In the genomic region with DNA sequence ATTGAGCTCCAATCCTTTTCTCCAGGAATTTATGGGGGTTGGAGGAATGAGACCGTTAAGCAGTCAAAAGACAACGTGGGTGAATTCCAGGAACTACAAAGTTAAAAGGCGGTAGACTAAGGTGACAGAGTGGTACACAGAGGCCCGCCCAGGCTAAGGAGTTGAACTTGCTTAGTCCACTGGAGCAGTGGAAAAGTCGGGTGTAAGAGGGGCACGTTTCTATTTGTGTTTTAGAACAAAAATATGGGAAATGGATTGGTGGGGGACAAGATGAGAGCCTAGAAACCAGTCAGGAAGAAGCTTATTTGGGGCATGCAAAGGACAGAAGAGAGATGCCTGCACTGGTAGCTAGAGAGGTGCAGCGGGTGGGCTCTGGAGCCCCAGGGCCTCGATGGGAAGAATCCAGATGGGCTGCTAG, we compare ENCODE assay signal across 8 cellular contexts. TPM values are rescaled to one million over a fixed set of nuclear protein-coding genes. Genes with fewer than 3 reads are reported as not detected.
A peak's percentile ranks its signal among the peaks of the same experiment; 100 is the strongest.
DNase-seq lines count a peak whose midpoint lies in the region; ATAC-seq, FAIRE-seq and TF ChIP-seq lines count a peak whose summit lies in the region.

No MANE protein-coding gene starts in this region.

- no peak overlapping the region for H3T11ph ChIP-seq in H9 (ENCODE audit: low read length)

- H3K18ac ChIP-seq in H9 (ENCODE audit: insufficient read length, low read depth, low read length) = no peak overlapping the region
- H3K18ac ChIP-seq in mesenchymal stem cell (ENCODE audit: low read depth in 1 of 2, low read length in 2 of 2) = no peak overlapping the region

- H2BK15ac ChIP-seq in H9 (ENCODE audit: low read depth, low read length) (no peak overlapping the region), mesenchymal stem cell (ENCODE audit: low read depth, poor library complexity, severe bottlenecking) (no peak overlapping the region)

- H3K27ac ChIP-seq in A549 = peak overlapping the region; percentile 96
- no peak overlapping the region for H3K27ac ChIP-seq in H9 (ENCODE audit: insufficient read length, low read depth, low read length)
- H3K27ac ChIP-seq in mesenchymal stem cell (ENCODE audit: low read length, poor library complexity, severe bottlenecking) = no peak overlapping the region

- no peak overlapping the region for H3K23ac ChIP-seq in H9 (ENCODE audit: insufficient read length, low read depth, low read length)
- no peak overlapping the region for H3K23ac ChIP-seq in mesenchymal stem cell (ENCODE audit: low read length in 2 of 2)

- H3K4me1 Mint-ChIP-seq in H9 = peaks cover 25 to 28% of the 10 kb centered on the region in 2 experiments
- peaks cover 25% of the 10 kb centered on the region for H3K4me1 Mint-ChIP-seq in activated CD8-positive, alpha-beta T cell treated with anti-CD3 and anti-CD28 coated beads, Interleukin-2, amount 10 ng/mL, durations not matched to agents 7 days and 5 days (ENCODE audit: low read depth)

- H2BK5ac ChIP-seq in H9 (ENCODE audit: insufficient read length, low read length) = no peak overlapping the region
- no peak overlapping the region for H2BK5ac ChIP-seq in mesenchymal stem cell (ENCODE audit: low read depth, low read length, poor library complexity, severe bottlenecking)

- H4K5ac ChIP-seq in H9 (ENCODE audit: insufficient read length, low read depth, low read length) = no peak overlapping the region

- H3K4me1 ChIP-seq in A549 (peaks cover 20% of the 10 kb centered on the region), H9 (ENCODE audit: insufficient read depth, low read length) (peaks cover 5% of the 10 kb centered on the region; the same call in 1 of the 2 replicates), mesenchymal stem cell (ENCODE audit: control insufficient read depth, insufficient read depth, low read depth, low read length) (peaks cover 5% of the 10 kb centered on the region)

- no peak overlapping the region for H2BK12ac ChIP-seq in H9 (ENCODE audit: insufficient read length, low read depth, low read length)
- H2BK12ac ChIP-seq in mesenchymal stem cell (ENCODE audit: low read length in 2 of 2) = no peak overlapping the region

- POLR2A ChIA-PET in A549 (lab: Yijun Ruan, JAX) = interaction anchor here (1.1 kb wide), 1 partner anchor 10 kb away, joined by 4 read pairs; no protein-coding TSS in a partner anchor
- POLR2A ChIA-PET in activated CD8-positive, alpha-beta T cell treated with anti-CD3 and anti-CD28 coated beads, Interleukin-2, amount 10 ng/mL, durations not matched to agents 7 days and 5 days (lab: Charles Lee) = interaction anchor here (1.0 to 1.6 kb wide), 2 partner anchors 8 to 13 kb away, joined by 3 to 4 read pairs; no protein-coding TSS in a partner anchor
- POLR2A ChIA-PET in HEK293T (lab: Yijun Ruan, JAX) = interaction anchor here (0.9 to 3.3 kb wide), 19 partner anchors 9 to 227 kb away, joined by 3 to 39 read pairs (median 9); a partner anchor contains a TSS

- peaks cover 0 to 2% (median 0%) of the 10 kb centered on the region in 3 experiments; a peak in 2 of 7 replicates for H3K36me3 Mint-ChIP-seq in H9 (ENCODE audit: insufficient read depth in 1 of 3, low read depth in 3 of 3)
- H3K36me3 Mint-ChIP-seq in activated CD8-positive, alpha-beta T cell treated with anti-CD3 and anti-CD28 coated beads, Interleukin-2, amount 10 ng/mL, durations not matched to agents 7 days and 5 days (ENCODE audit: low read depth) = peaks cover 2% of the 10 kb centered on the region

- H4K20me1 ChIP-seq in H9 (ENCODE audit: control insufficient read depth, insufficient read depth, insufficient read length) = no peaks in the 10 kb centered on the region

- H3K79me1 ChIP-seq in H9 (ENCODE audit: insufficient read depth, low read depth, low read length, poor library complexity, severe bottlenecking) = peaks cover 4% of the 10 kb centered on the region
- peaks cover 13% of the 10 kb centered on the region for H3K79me1 ChIP-seq in mesenchymal stem cell (replicated peaks; ENCODE audit: low read length, poor library complexity, severe bottlenecking)

- 89% methylated on average over 8 of the region's 8 CpGs for WGBS in A549 (ENCODE audit: missing lambda C conversion rate)
- WGBS in H9 (ENCODE audit: extremely low coverage, insufficient read length, low lambda C conversion rate) = no CpG with 5 or more reads among the region's 8 CpGs
- 64% methylated on average over 8 of the region's 8 CpGs for WGBS in mesenchymal stem cell

- peaks cover 5% of the 10 kb centered on the region; the same call in 1 of the 2 replicates for H3K79me2 ChIP-seq in H9 (ENCODE audit: insufficient read depth, low read length)

- ATAC-seq in A549 (no peak), GM19397 (IDR thresholded peaks at IDR 0.05; ENCODE audit: unreplicated experiment) (no peak), GM21360 (IDR thresholded peaks at IDR 0.05; ENCODE audit: unreplicated experiment) (no peak), HG03196 (IDR thresholded peaks at IDR 0.05; ENCODE audit: unreplicated experiment) (no peak)
- no peak for ATAC-seq in activated CD8-positive, alpha-beta T cell treated with anti-CD3 and anti-CD28 coated beads, Interleukin-2, amount 10 ng/mL, durations not matched to agents 7 days and 5 days

- no peak for TF ChIP-seq CTCF in A549 (IDR thresholded peaks at IDR 0.05)
- TF ChIP-seq CTCF in H9 (conservative IDR thresholded peaks at IDR 0.05) = no peak

- H2BK120ac ChIP-seq in H9 (ENCODE audit: low read depth, low read length, poor library complexity, severe bottlenecking) (no peak overlapping the region), mesenchymal stem cell (ENCODE audit: low read depth, low read length) (no peak overlapping the region)

- H3K4ac ChIP-seq in H9 (ENCODE audit: low read depth, low read length) (no peak overlapping the region), mesenchymal stem cell (ENCODE audit: low read depth in 1 of 2, low read length in 2 of 2) (no peak overlapping the region)

- no peaks in the 10 kb centered on the region for H3K9me3 Mint-ChIP-seq in H9
- H3K9me3 Mint-ChIP-seq in activated CD8-positive, alpha-beta T cell treated with anti-CD3 and anti-CD28 coated beads, Interleukin-2, amount 10 ng/mL, durations not matched to agents 7 days and 5 days (ENCODE audit: insufficient read depth) = no peaks in the 10 kb centered on the region

- H3K9ac ChIP-seq in H9 (ENCODE audit: extremely low read depth, insufficient read length, low read length) = no peak overlapping the region
- peak overlapping the region; percentile 52 for H3K9ac ChIP-seq in mesenchymal stem cell (ENCODE audit: low read length)

- H3K4me3 ChIP-seq in A549 (peak overlapping the region; percentile 97), mesenchymal stem cell (ENCODE audit: insufficient read depth in 1 of 2, low read depth in 1 of 2, low read length in 2 of 2) (peak overlapping the region in 1 of 2 experiments; percentile 96)

- H3K27me3 Mint-ChIP-seq in H9 (ENCODE audit: low read depth) = peaks cover 21% of the 10 kb centered on the region
- peaks cover 21% of the 10 kb centered on the region for H3K27me3 Mint-ChIP-seq in activated CD8-positive, alpha-beta T cell treated with anti-CD3 and anti-CD28 coated beads, Interleukin-2, amount 10 ng/mL, durations not matched to agents 7 days and 5 days (ENCODE audit: low read depth)

- H3K4me2 ChIP-seq in A549 (peak overlapping the region; percentile 79), H9 (ENCODE audit: insufficient read depth, insufficient read length, low read length) (peak overlapping the region; percentile 99), mesenchymal stem cell (ENCODE audit: low read length, poor library complexity, severe bottlenecking) (no peak overlapping the region)

- DNase-seq in A549 (ENCODE audit: low read depth in 1 of 2, low spot score in 1 of 2) (no peak), H9 (no peak), mesenchymal stem cell (no peak), HEK293T (ENCODE audit: extremely low spot score) (no peak)
- no peak for DNase-seq in activated CD8-positive, alpha-beta T cell treated with anti-CD3 and anti-CD28 coated beads, Interleukin-2, amount 10 ng/mL, durations not matched to agents 7 days and 5 days

- peak overlapping the region; percentile 71 to 77 for H3K4me3 Mint-ChIP-seq in H9
- peak overlapping the region; percentile 78 for H3K4me3 Mint-ChIP-seq in activated CD8-positive, alpha-beta T cell treated with anti-CD3 and anti-CD28 coated beads, Interleukin-2, amount 10 ng/mL, durations not matched to agents 7 days and 5 days

- H3K9me3 ChIP-seq in A549 (no peaks in the 10 kb centered on the region), H9 (ENCODE audit: control insufficient read depth, low read depth, low read length) (no peaks in the 10 kb centered on the region), mesenchymal stem cell (ENCODE audit: control insufficient read depth, low read length) (no peaks in the 10 kb centered on the region)

- H3K56ac ChIP-seq in H9 (ENCODE audit: insufficient read length, low read depth, low read length) = no peak overlapping the region

- no peak for TF ChIP-seq EP300 in A549 (IDR thresholded peaks at IDR 0.05)

- H3K36me3 ChIP-seq in mesenchymal stem cell (ENCODE audit: control insufficient read depth in 1 of 2, insufficient read depth in 2 of 2, low read depth in 1 of 2, low read length in 2 of 2) = no peaks in the 10 kb centered on the region

- H2AK5ac ChIP-seq in H9 (ENCODE audit: insufficient read length, low read length) (no peak overlapping the region), mesenchymal stem cell (ENCODE audit: low read length, severe bottlenecking) (no peak overlapping the region)

- CTCF ChIA-PET in A549 (lab: Yijun Ruan, JAX) (interaction anchor here (1.0 to 3.2 kb wide), 6 partner anchors 16 to 187 kb away, joined by 3 to 17 read pairs (median 4); a partner anchor contains a TSS), HEK293T (lab: Yijun Ruan, JAX) (interaction anchor here (0.6 to 1.3 kb wide), 2 partner anchors 15 to 150 kb away, joined by 3 read pairs; no protein-coding TSS in a partner anchor)
- CTCF ChIA-PET in activated CD8-positive, alpha-beta T cell treated with anti-CD3 and anti-CD28 coated beads, Interleukin-2, amount 10 ng/mL, durations not matched to agents 7 days and 5 days (lab: Charles Lee) = interaction anchor here (1.1 to 3.6 kb wide), 7 partner anchors 14 to 185 kb away, joined by 3 to 35 read pairs (median 5); no protein-coding TSS in a partner anchor

- no peak for TF ChIP-seq RAD21 in A549 (conservative IDR thresholded peaks at IDR 0.05 in 1 of 2, IDR thresholded peaks at IDR 0.05 in 1 of 2)

- TF ChIP-seq POLR2A in A549 (IDR thresholded peaks at IDR 0.05; ENCODE audit: low read length) = no peak

- H4K8ac ChIP-seq in H9 (replicated peaks; ENCODE audit: insufficient read length, low read depth, low read length) (no peak overlapping the region), mesenchymal stem cell (ENCODE audit: low read length) (no peak overlapping the region)

- peaks cover 11% of the 10 kb centered on the region for H3K23me2 ChIP-seq in H9 (ENCODE audit: insufficient read length, low read depth, low read length, poor library complexity, severe bottlenecking)

- FAIRE-seq in A549 (lab: Jason Lieb, UNC) = no peak

- H4K91ac ChIP-seq in H9 (ENCODE audit: insufficient read length, low read depth, low read length) = no peak overlapping the region
- no peak overlapping the region for H4K91ac ChIP-seq in mesenchymal stem cell (ENCODE audit: low read length)

- H3K27me3 ChIP-seq in H9 (ENCODE audit: insufficient read depth, low read length) (no peaks in the 10 kb centered on the region; the same call in 1 of the 2 replicates), mesenchymal stem cell (ENCODE audit: control insufficient read depth in 1 of 2, insufficient read depth in 1 of 2, low read length in 2 of 2) (peaks cover 0 to 3% of the 10 kb centered on the region in 2 experiments)

- H3K27ac Mint-ChIP-seq in H9 = no peak overlapping the region
- H3K27ac Mint-ChIP-seq in activated CD8-positive, alpha-beta T cell treated with anti-CD3 and anti-CD28 coated beads, Interleukin-2, amount 10 ng/mL, durations not matched to agents 7 days and 5 days = peak overlapping the region; percentile 73

- no peak overlapping the region for H2AFZ ChIP-seq in H9 (ENCODE audit: low read length)
- H2AFZ ChIP-seq in mesenchymal stem cell (ENCODE audit: low read depth, low read length) = no peak overlapping the region

- H3K14ac ChIP-seq in H9 (ENCODE audit: insufficient read depth, low read length) (no peak overlapping the region), mesenchymal stem cell (ENCODE audit: low read length in 2 of 2) (no peak overlapping the region)

- H2BK20ac ChIP-seq in H9 (ENCODE audit: low read depth, low read length, poor library complexity, severe bottlenecking) = no peak overlapping the region

RNA-seq across cellular contexts. Expression of a gene that starts 1.2 kb away (rescaled TPM):
- polyA plus RNA-seq in A549 (2011; rRNA removed) = 10.9 and 14.7 TPM in 2 replicates
- polyA plus RNA-seq in A549 (2012; cell fraction: cytosol; rRNA removed) = 3.4 TPM in 2 replicates
- 1.9 and 3.1 TPM in 2 replicates for polyA plus RNA-seq in A549 (2012; cell fraction: nucleus; rRNA removed)
- polyA plus RNA-seq in A549 (2017; fragmentation: RNase III; extraction: RNeasy Plus Mini Kit Qiagen cat#74134 plus additional on column Dnase treatment) = 7.9 to 9.0 TPM (median 8.3 TPM) in 3 replicates
- polyA minus RNA-seq in A549 (2011; rRNA and poly(A)+ RNA removed) = 3.8 and 4.4 TPM in 2 replicates
- total RNA-seq in H9 (2021) = 9.5 TPM in 2 replicates
- total RNA-seq in activated CD8-positive, alpha-beta T cell treated with anti-CD3 and anti-CD28 coated beads, Interleukin-2, amount 10 ng/mL, durations not matched to agents 7 days and 5 days = 10 to 100 TPM; 13.3 to 14.9 TPM
- polyA plus RNA-seq in mesenchymal stem cell (2013, experiment 1 of 2) = 1.3 TPM
- 1.5 TPM for polyA plus RNA-seq in mesenchymal stem cell (2013, experiment 2 of 2)

Comparison
In these comparisons a context has a peak if more than half of its experiments do, and no peak if none do; other contexts are left out.
1. H3K27ac ChIP-seq: peak in A549 (2 of 2); none in H9 (single experiment) and mesenchymal stem cell (single experiment).